In genomic region chr7:134834689-134835462, GRCh38 we compare ENCODE assay signal across 14 cellular contexts. TPM values are rescaled to one million over a fixed set of nuclear protein-coding genes. Genes with fewer than 3 reads are reported as not detected.
DNase-seq lines count a peak whose midpoint lies in the region; ATAC-seq and TF ChIP-seq lines count a peak whose summit lies in the region.
"Had no signal": no experiment of that assay in that cellular context is flagged by ENCODE, and none has a peak within 500 bp of the region (broad histone marks: within the 10 kb centered on the region; RNA-seq: fewer than 3 reads in every experiment).

No MANE protein-coding gene starts in this region.

- DNase-seq in EL (peak; percentile 82), astrocyte of the spinal cord (ENCODE audit: low read depth, low spot score) (peak; percentile 60), heart left ventricle (peak in 4 of 5 donors; percentile 33 to 63 (median 45)), progenitor cell of endocrine pancreas (ENCODE audit: low spot score, unreplicated experiment) (no peak), HPDE6-E6E7 (ENCODE audit: extremely low spot score) (no peak), NCI-H1092 treated with DMSO at 0.1 percent for 48 hours (lab: John Stamatoyannopoulos, UW) (no peak), NCI-H1417 (lab: John Stamatoyannopoulos, UW) (no peak)
- DNase-seq: activated naive CD8-positive, alpha-beta T cell treated with anti-CD3 and anti-CD28 coated beads, Interleukin-2, amount 50 U/mL, for 24 hours; mammary epithelial cell; MG63; NCI-H774 had no signal

- H3K27me3 Mint-ChIP-seq in progenitor cell of endocrine pancreas: no peaks in the 10 kb centered on the region
- H3K27me3 Mint-ChIP-seq: activated naive CD8-positive, alpha-beta T cell treated with anti-CD3 and anti-CD28 coated beads, Interleukin-2, amount 50 U/mL, for 24 hours had no signal

- H3K36me3 Mint-ChIP-seq in progenitor cell of endocrine pancreas (ENCODE audit: insufficient read depth): peaks cover 1% of the 10 kb centered on the region

- no peak overlapping the region for H3K4me3 Mint-ChIP-seq in progenitor cell of endocrine pancreas (ENCODE audit: low read depth)
- H3K4me3 Mint-ChIP-seq: activated naive CD8-positive, alpha-beta T cell treated with anti-CD3 and anti-CD28 coated beads, Interleukin-2, amount 50 U/mL, for 24 hours; B cell had no signal

- peaks cover 0 to 8% (median 0%) of the 10 kb centered on the region in 9 donors for H3K36me3 ChIP-seq in heart left ventricle

- peaks cover 0 to 91% (median 37%) of the 10 kb centered on the region in 12 donors for H3K4me1 ChIP-seq in heart left ventricle

- 29 to 38% (median 32%) methylated on average over 3 of the region's 3 CpGs for WGBS in heart left ventricle, 4 donors

- peaks cover 16% of the 10 kb centered on the region for H3K4me1 Mint-ChIP-seq in progenitor cell of endocrine pancreas (ENCODE audit: low read depth)
- H3K4me1 Mint-ChIP-seq: activated naive CD8-positive, alpha-beta T cell treated with anti-CD3 and anti-CD28 coated beads, Interleukin-2, amount 50 U/mL, for 24 hours; B cell had no signal

- TF ChIP-seq CTCF in astrocyte of the spinal cord (IDR thresholded peaks at IDR 0.05; ENCODE audit: low read depth, low read length) (no peak), heart left ventricle (IDR thresholded peaks at IDR 0.05) (no peak), progenitor cell of endocrine pancreas (IDR thresholded peaks at IDR 0.05; ENCODE audit: unreplicated experiment) (no peak)

- peak; percentile 60 to 88 (median 75) for ATAC-seq in heart left ventricle
- no peak for ATAC-seq in HG02798 (IDR thresholded peaks at IDR 0.05; ENCODE audit: poor library complexity, unreplicated experiment)
- ATAC-seq: activated naive CD8-positive, alpha-beta T cell treated with anti-CD3 and anti-CD28 coated beads, Interleukin-2, amount 50 U/mL, for 24 hours; HCT116 had no signal

- peak overlapping the region; percentile 41 to 87 (median 62) for H3K27ac ChIP-seq in heart left ventricle

- in situ Hi-C loops in astrocyte of the spinal cord (cut with HindIII; ENCODE audit: low sequenced_read_pairs): no loop called here

- no peaks in the 10 kb centered on the region for H3K9me3 Mint-ChIP-seq in progenitor cell of endocrine pancreas (ENCODE audit: low read depth)
- H3K9me3 Mint-ChIP-seq: activated naive CD8-positive, alpha-beta T cell treated with anti-CD3 and anti-CD28 coated beads, Interleukin-2, amount 50 U/mL, for 24 hours had no signal

- H3K27ac Mint-ChIP-seq in progenitor cell of endocrine pancreas: peak overlapping the region; percentile 96
- H3K27ac Mint-ChIP-seq: activated naive CD8-positive, alpha-beta T cell treated with anti-CD3 and anti-CD28 coated beads, Interleukin-2, amount 50 U/mL, for 24 hours; B cell had no signal

- no peaks in the 10 kb centered on the region for H3K9me3 ChIP-seq in heart left ventricle
- H3K9me3 ChIP-seq: MG63 had no signal

- no peaks in the 10 kb centered on the region for H3K27me3 ChIP-seq in heart left ventricle
- H3K27me3 ChIP-seq: MG63 had no signal

- intact Hi-C loops in heart left ventricle (cut with DNase I): loop anchor here in 5 of 10 donors (5.0 to 10.0 kb wide), 5 partner anchors 47 to 140 kb away; no protein-coding TSS in a partner anchor

- TF ChIP-seq POLR2A in heart left ventricle (IDR thresholded peaks at IDR 0.05): no peak

- no peak overlapping the region for H3K4me3 ChIP-seq in astrocyte of the spinal cord (ENCODE audit: low read depth, low read length)
- H3K4me3 ChIP-seq in heart left ventricle: no peak overlapping the region
- H3K4me3 ChIP-seq: MG63 had no signal

RNA-seq across cellular contexts. Expression of gene CALD1, which starts 55.4 kb away (rescaled TPM):
- total RNA-seq in heart left ventricle: 100 to 1,000 TPM in 8 of 9 donors, 10 to 100 TPM in 1; 89.6 to 186 (median 130) TPM
- polyA plus RNA-seq in heart left ventricle: 100 to 1,000 TPM in 1 of 2 donors, 10 to 100 TPM in 1; 95.1 to 104 TPM
- total RNA-seq in progenitor cell of endocrine pancreas: 95.4 and 106 TPM in 2 replicates

Comparison
In these comparisons a context has a peak if more than half of its experiments do, and no peak if none do; other contexts are left out.
1. DNase-seq: peak in EL (single experiment), astrocyte of the spinal cord (single experiment) and heart left ventricle (4 of 5); none in progenitor cell of endocrine pancreas (single experiment), HPDE6-E6E7 (single experiment), NCI-H1092 treated with DMSO at 0.1 percent for 48 hours (single experiment) and NCI-H1417 (0 of 3).